15 cellular contexts compared by ENCODE assay signal in the genomic region with DNA sequence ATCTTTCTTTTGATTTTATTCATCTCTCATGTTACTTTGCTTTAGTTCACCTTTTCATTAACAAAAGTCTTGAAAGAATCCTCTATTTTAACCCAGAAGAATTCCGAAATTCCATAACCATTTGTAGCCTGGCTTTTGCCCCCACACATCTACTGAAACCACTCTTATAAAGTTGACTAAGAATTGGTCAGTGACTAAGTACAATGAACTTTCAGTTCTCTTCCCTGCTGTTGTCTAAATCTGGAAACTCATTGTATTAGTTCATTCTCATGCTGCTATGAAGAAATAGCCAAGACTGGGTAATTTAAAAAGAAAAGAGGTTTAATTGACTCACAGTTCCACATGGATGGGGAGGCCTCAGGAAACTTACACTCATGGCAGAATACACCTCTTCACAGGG. TPM values are rescaled to one million over a fixed set of nuclear protein-coding genes. Genes with fewer than 3 reads are reported as not detected.
DNase-seq lines count a peak whose midpoint lies in the region; ATAC-seq and TF ChIP-seq lines count a peak whose summit lies in the region.
"Had no signal": no experiment of that assay in that cellular context is flagged by ENCODE, and none has a peak within 500 bp of the region (broad histone marks: within the 10 kb centered on the region; RNA-seq: fewer than 3 reads in every experiment).

No MANE protein-coding gene starts in this region.

- ATAC-seq in GM18499 (IDR thresholded peaks at IDR 0.05; ENCODE audit: insufficient read depth, unreplicated experiment) (peak; percentile 63), Right ventricle myocardium inferior (no peak)
- ATAC-seq: activated CD4-positive, CD25-positive, alpha-beta regulatory T cell treated with anti-CD3 and anti-CD28 coated beads, Interleukin-2, amount 50 U/mL, for 24 hours had no signal

- H3K23ac ChIP-seq in mesendoderm (ENCODE audit: low read length) = no peak overlapping the region

- intact Hi-C loops in spleen (cut with DNase I; ENCODE audit: low total_unique reads) (no loop called here), Right ventricle myocardium inferior (cut with DNase I) (no loop called here)

- no peak overlapping the region for H2BK120ac ChIP-seq in mesendoderm (ENCODE audit: low read depth, low read length)

- H3K4me3 ChIP-seq in spleen (no peak overlapping the region), mesendoderm (ENCODE audit: low read length) (no peak overlapping the region)
- H3K4me3 ChIP-seq: lung, SK-N-MC, thoracic aorta had no signal

- no peak for TF ChIP-seq CTCF in spleen (IDR thresholded peaks at IDR 0.05 in 8 of 11, conservative IDR thresholded peaks at IDR 0.05 in 3 of 11)

- H3K27me3 ChIP-seq in spleen (replicated peaks in 1 of 7) (peaks cover 0 to 6% (median 0%) of the 10 kb centered on the region in 7 donors), mesendoderm (ENCODE audit: insufficient read depth, low read length, poor library complexity) (no peaks in the 10 kb centered on the region)

- H3K36me3 ChIP-seq in spleen = no peaks in the 10 kb centered on the region
- H3K36me3 ChIP-seq in mesendoderm (ENCODE audit: control insufficient read depth, insufficient read depth, low read length) = no peaks in the 10 kb centered on the region
- H3K36me3 ChIP-seq: thoracic aorta had no signal

- no peak overlapping the region for H3K56ac ChIP-seq in mesendoderm (ENCODE audit: low read length)

- H3K4ac ChIP-seq in mesendoderm (ENCODE audit: low read depth, low read length) = no peak overlapping the region

- DNase-seq in NCI-H226 = peak; percentile 48
- peak; percentile 31 for DNase-seq in epithelial cell of prostate (ENCODE audit: low read depth, low spot score)
- no peak for DNase-seq in spleen
- no peak for DNase-seq in mesendoderm
- DNase-seq in putamen (ENCODE audit: low spot score) = no peak
- DNase-seq in Right ventricle myocardium inferior (ENCODE audit: missing footprints) = no peak
- DNase-seq: aorta, NCI-H146, NCI-H774, nucleus accumbens had no signal

- no peak overlapping the region for H3K4me2 ChIP-seq in mesendoderm (ENCODE audit: low read length)

- TF ChIP-seq POLR2A in spleen (IDR thresholded peaks at IDR 0.05) = no peak

- no peak overlapping the region for H2BK5ac ChIP-seq in mesendoderm (ENCODE audit: low read length)

- H4K8ac ChIP-seq in mesendoderm (ENCODE audit: low read depth, low read length) = no peak overlapping the region

- WGBS in spleen, 5 donors = 63 to 87% (median 70%) methylated on average over 1 of the region's 1 CpG
- no CpG with 5 or more reads among the region's 1 CpG for WGBS in mesendoderm (ENCODE audit: extremely low coverage, insufficient coverage, low lambda C conversion rate)

- H3K9me3 ChIP-seq in spleen = no peaks in the 10 kb centered on the region
- H3K9me3 ChIP-seq: thoracic aorta had no signal

- H3K79me2 ChIP-seq in mesendoderm (ENCODE audit: control insufficient read depth, insufficient read depth, low read length) = no peaks in the 10 kb centered on the region

- H3K18ac ChIP-seq in mesendoderm (ENCODE audit: low read length) = no peak overlapping the region

- no peak overlapping the region for H2BK15ac ChIP-seq in mesendoderm (replicated peaks; ENCODE audit: low read depth)

- peaks cover 0 to 6% (median 0%) of the 10 kb centered on the region in 6 donors for H3K4me1 ChIP-seq in spleen
- H3K4me1 ChIP-seq in mesendoderm (ENCODE audit: control insufficient read depth, low read depth, low read length) = no peaks in the 10 kb centered on the region

- H3K79me1 ChIP-seq in mesendoderm (ENCODE audit: low read length) = no peaks in the 10 kb centered on the region

- H3K27ac ChIP-seq in epithelial cell of prostate = no peak overlapping the region
- H3K27ac ChIP-seq in spleen = peak overlapping the region in 5 of 8 donors; percentile 7 to 39 (median 30)
- H3K27ac ChIP-seq in mesendoderm (ENCODE audit: low read depth, low read length) = no peak overlapping the region
- H3K27ac ChIP-seq: SK-N-MC, thoracic aorta had no signal

- H4K5ac ChIP-seq in mesendoderm (ENCODE audit: low read length) = no peak overlapping the region

- no peak overlapping the region for H2AK5ac ChIP-seq in mesendoderm (ENCODE audit: low read length)

- no peak overlapping the region for H3K9ac ChIP-seq in mesendoderm (ENCODE audit: low read length)

RNA-seq across cellular contexts. Expression of a gene that starts 49.9 kb away (rescaled TPM):
- 10 to 100 TPM; 11.2 to 26.3 (median 20.1) TPM for total RNA-seq in spleen
- 10 to 100 TPM in 1 of 3 donors, 1 to 10 TPM in 2; 6.4 to 10.2 (median 7.7) TPM for polyA plus RNA-seq in spleen
- 22.5 TPM for polyA plus RNA-seq in mesendoderm (2013, experiment 1 of 2)
- polyA plus RNA-seq in mesendoderm (2013, experiment 2 of 2) = 21.7 TPM
- 20.8 TPM for total RNA-seq in Right ventricle myocardium inferior

Comparison
In these comparisons a context has a peak if more than half of its experiments do, and no peak if none do; other contexts are left out.
1. DNase-seq: peak in NCI-H226 (single experiment) and epithelial cell of prostate (single experiment); none in spleen (single experiment), mesendoderm (single experiment), putamen (single experiment) and Right ventricle myocardium inferior (single experiment).
2. H3K27ac ChIP-seq: peak in spleen (5 of 8); none in epithelial cell of prostate (single experiment) and mesendoderm (single experiment).